ENCODE assay signal across 8 cellular contexts in genomic region chr1:210448293-210448892, GRCh38.
DNase-seq lines count a peak whose midpoint lies in the region; ATAC-seq, FAIRE-seq and TF ChIP-seq lines count a peak whose summit lies in the region.

No MANE protein-coding gene starts in this region.

- no peaks in the 10 kb centered on the region for H3K4me1 ChIP-seq in endothelial cell of umbilical vein (ENCODE audit: control insufficient read depth, extremely low read depth, insufficient read depth, low read length)

- no TSS peak for BruUV-seq in endothelial cell of umbilical vein (replicated peaks; lab: Mats Ljungman, UMichigan)

- dilution Hi-C loops in endothelial cell of umbilical vein (cut with MboI; ENCODE audit: extremely low pct_ligation_motif_present, low sequenced_read_pairs), result no loop called here

- TF ChIP-seq POLR2A in endothelial cell of umbilical vein (IDR thresholded peaks at IDR 0.05; ENCODE audit: low read depth, low read length), result no peak

- no peak for ATAC-seq in activated naive CD8-positive, alpha-beta T cell treated with anti-CD3 and anti-CD28 coated beads, Interleukin-2, amount 50 U/mL, for 24 hours
- ATAC-seq in sciatic nerve (no peak), HG02970 (IDR thresholded peaks at IDR 0.05; ENCODE audit: low FRiP score, unreplicated experiment) (no peak)

- peak; percentile 19 for DNase-seq in activated naive CD8-positive, alpha-beta T cell treated with anti-CD3 and anti-CD28 coated beads, Interleukin-2, amount 50 U/mL, for 24 hours
- DNase-seq in activated naive CD8-positive, alpha-beta T cell treated with anti-CD3 and anti-CD28 coated beads for 36 hours, result no peak
- peak; percentile 3 for DNase-seq in LNCaP clone FGC (ENCODE audit: low read depth)
- peak; percentile 58 for DNase-seq in RPMI7951 (ENCODE audit: low read depth)
- DNase-seq in endothelial cell of umbilical vein (ENCODE audit: low read depth, low spot score), result peak; percentile 62
- DNase-seq in neural crest cell (ENCODE audit: low read depth, low spot score), result peak; percentile 15
- DNase-seq in sciatic nerve (ENCODE audit: low spot score), result no peak

- no peak overlapping the region for H2AFZ ChIP-seq in endothelial cell of umbilical vein (ENCODE audit: low read depth, low read length)

- H3K9me3 Mint-ChIP-seq in activated naive CD8-positive, alpha-beta T cell treated with anti-CD3 and anti-CD28 coated beads, Interleukin-2, amount 50 U/mL, for 24 hours, result no peaks in the 10 kb centered on the region
- H3K9me3 Mint-ChIP-seq in activated naive CD8-positive, alpha-beta T cell treated with anti-CD3 and anti-CD28 coated beads for 36 hours, result no peaks in the 10 kb centered on the region
- H3K9me3 Mint-ChIP-seq in neural crest cell, result no peaks in the 10 kb centered on the region

- H3K27ac ChIP-seq in endothelial cell of umbilical vein (ENCODE audit: insufficient read depth, low read depth, low read length), result no peak overlapping the region

- no peaks in the 10 kb centered on the region for H3K9me3 ChIP-seq in endothelial cell of umbilical vein (replicated peaks; ENCODE audit: control insufficient read depth, insufficient read depth, low read length)

- H3K4me3 Mint-ChIP-seq in activated naive CD8-positive, alpha-beta T cell treated with anti-CD3 and anti-CD28 coated beads, Interleukin-2, amount 50 U/mL, for 24 hours, result no peak overlapping the region
- no peak overlapping the region for H3K4me3 Mint-ChIP-seq in activated naive CD8-positive, alpha-beta T cell treated with anti-CD3 and anti-CD28 coated beads for 36 hours
- H3K4me3 Mint-ChIP-seq in neural crest cell, result no peak overlapping the region

- peaks cover 3% of the 10 kb centered on the region for H3K27me3 Mint-ChIP-seq in activated naive CD8-positive, alpha-beta T cell treated with anti-CD3 and anti-CD28 coated beads, Interleukin-2, amount 50 U/mL, for 24 hours
- H3K27me3 Mint-ChIP-seq in activated naive CD8-positive, alpha-beta T cell treated with anti-CD3 and anti-CD28 coated beads for 36 hours, result peaks cover 4% of the 10 kb centered on the region
- H3K27me3 Mint-ChIP-seq in neural crest cell (ENCODE audit: low read depth), result no peaks in the 10 kb centered on the region

- POLR2A ChIA-PET in endothelial cell of umbilical vein (lab: Charles Lee), result interaction anchor here (0.7 kb wide), 1 partner anchor 44 kb away, joined by 5 read pairs; no protein-coding TSS in a partner anchor

- peak; percentile 77 for TF ChIP-seq CTCF in LNCaP clone FGC (IDR thresholded peaks at IDR 0.05; ENCODE audit: control insufficient read depth, extremely low read depth, insufficient read depth)
- peak; percentile 32 to 50 for TF ChIP-seq CTCF in endothelial cell of umbilical vein (IDR thresholded peaks at IDR 0.05; ENCODE audit: extremely low read depth in 1 of 2, insufficient read depth in 1 of 2, low read depth in 1 of 2, low read length in 2 of 2)
- peak; percentile 81 for TF ChIP-seq CTCF in neural crest cell (conservative IDR thresholded peaks at IDR 0.05)

- no peaks in the 10 kb centered on the region for H3K36me3 Mint-ChIP-seq in activated naive CD8-positive, alpha-beta T cell treated with anti-CD3 and anti-CD28 coated beads, Interleukin-2, amount 50 U/mL, for 24 hours (ENCODE audit: low read depth)
- H3K36me3 Mint-ChIP-seq in activated naive CD8-positive, alpha-beta T cell treated with anti-CD3 and anti-CD28 coated beads for 36 hours, result no peaks in the 10 kb centered on the region
- H3K36me3 Mint-ChIP-seq in neural crest cell (ENCODE audit: low read depth), result no peaks in the 10 kb centered on the region

- peaks cover 34% of the 10 kb centered on the region for H3K4me1 Mint-ChIP-seq in activated naive CD8-positive, alpha-beta T cell treated with anti-CD3 and anti-CD28 coated beads, Interleukin-2, amount 50 U/mL, for 24 hours
- peaks cover 23% of the 10 kb centered on the region for H3K4me1 Mint-ChIP-seq in activated naive CD8-positive, alpha-beta T cell treated with anti-CD3 and anti-CD28 coated beads for 36 hours
- H3K4me1 Mint-ChIP-seq in neural crest cell, result peaks cover 18% of the 10 kb centered on the region

- H3K9ac ChIP-seq in endothelial cell of umbilical vein (replicated peaks; ENCODE audit: extremely low read depth, insufficient read depth, low read length), result no peak overlapping the region

- peaks cover 0 to 3% of the 10 kb centered on the region in 2 experiments for H3K27me3 ChIP-seq in endothelial cell of umbilical vein (ENCODE audit: control insufficient read depth in 2 of 2, insufficient read depth in 2 of 2, low read length in 2 of 2)

- H3K4me3 ChIP-seq in LNCaP clone FGC (ENCODE audit: low read depth, low read length) (no peak overlapping the region), endothelial cell of umbilical vein (replicated peaks in 1 of 3; ENCODE audit: insufficient read depth in 1 of 3, low read depth in 1 of 3, low read length in 3 of 3) (no peak overlapping the region)

- H4K20me1 ChIP-seq in endothelial cell of umbilical vein (replicated peaks; ENCODE audit: control insufficient read depth, extremely low read depth, insufficient read depth, low read length), result no peaks in the 10 kb centered on the region

- CTCF ChIA-PET in endothelial cell of umbilical vein (lab: Charles Lee), result interaction anchor here (0.6 to 7.8 kb wide), 22 partner anchors 8 to 1232 kb away, joined by 3 to 163 read pairs (median 4); partner anchors contain the start of gene KCNH1

- intact Hi-C loops in endothelial cell of umbilical vein (cut with micrococcal nuclease) (loop anchor here (1.0 kb wide), 4 partner anchors 41 to 1207 kb away; partner anchors contain the start of gene KCNH1), sciatic nerve (cut with DNase I) (no loop called here)

- no peaks in the 10 kb centered on the region for H3K9me1 ChIP-seq in endothelial cell of umbilical vein (replicated peaks; ENCODE audit: control insufficient read depth, extremely low read depth, insufficient read depth, low read length)

- no peak overlapping the region for H3K4me2 ChIP-seq in endothelial cell of umbilical vein (ENCODE audit: insufficient read depth, low read length)

- H3K79me2 ChIP-seq in endothelial cell of umbilical vein (ENCODE audit: control insufficient read depth, insufficient read depth, low read length), result no peaks in the 10 kb centered on the region

- H3K36me3 ChIP-seq in endothelial cell of umbilical vein (ENCODE audit: control insufficient read depth in 2 of 2, extremely low read depth in 1 of 2, insufficient read depth in 2 of 2, low read length in 2 of 2), result no peaks in the 10 kb centered on the region

- H3K27ac Mint-ChIP-seq in activated naive CD8-positive, alpha-beta T cell treated with anti-CD3 and anti-CD28 coated beads, Interleukin-2, amount 50 U/mL, for 24 hours, result no peak overlapping the region
- no peak overlapping the region for H3K27ac Mint-ChIP-seq in activated naive CD8-positive, alpha-beta T cell treated with anti-CD3 and anti-CD28 coated beads for 36 hours
- H3K27ac Mint-ChIP-seq in neural crest cell (ENCODE audit: unreplicated experiment), result no peak overlapping the region

- FAIRE-seq in endothelial cell of umbilical vein (lab: Jason Lieb, UNC), result peak; percentile 67

TF ChIP-seq in endothelial cell of umbilical vein, 7 proteins besides CTCF, POLR2A, EP300 and RAD21:
- TF ChIP-seq JUN (IDR thresholded peaks at IDR 0.05; ENCODE audit: borderline replicate concordance, insufficient read depth, insufficient read length, low read depth), result no peak
- no peak for TF ChIP-seq MYC (IDR thresholded peaks at IDR 0.05; ENCODE audit: low read depth, low read length)
- no peak for TF ChIP-seq POLR2AphosphoS5 (IDR thresholded peaks at IDR 0.05; ENCODE audit: insufficient read depth, low read depth, low read length)
- TF ChIP-seq FOS (IDR thresholded peaks at IDR 0.05; ENCODE audit: borderline replicate concordance, insufficient read depth, low read length), result no peak
- TF ChIP-seq MAX (IDR thresholded peaks at IDR 0.05; ENCODE audit: insufficient read depth, insufficient read length), result no peak

Comparison
In these comparisons a context has a peak if more than half of its experiments do, and no peak if none do; other contexts are left out.
1. DNase-seq: peak in activated naive CD8-positive, alpha-beta T cell treated with anti-CD3 and anti-CD28 coated beads, Interleukin-2, amount 50 U/mL, for 24 hours (single experiment), LNCaP clone FGC (single experiment), RPMI7951 (single experiment), endothelial cell of umbilical vein (single experiment) and neural crest cell (single experiment); none in activated naive CD8-positive, alpha-beta T cell treated with anti-CD3 and anti-CD28 coated beads for 36 hours (single experiment) and sciatic nerve (single experiment).
2. Peak in every context shown above with its lines, with median percentiles within 50 percentile points of each other: CTCF ChIP-seq.